In genomic region chr1:161440312-161440894, GRCh38 we compare ENCODE assay signal across 1 cellular context.
TF ChIP-seq lines count a peak whose summit lies in the region.

No MANE protein-coding gene starts in this region.

TF ChIP-seq in H1, 55 proteins besides CTCF, POLR2A, EP300 and RAD21 (continued from another document):
- TF ChIP-seq BRCA1 (IDR thresholded peaks at IDR 0.05; ENCODE audit: low read depth, low read length) = no peak
- no peak for TF ChIP-seq CHD1 (IDR thresholded peaks at IDR 0.05; ENCODE audit: low read depth, low read length)
- TF ChIP-seq GABPA (IDR thresholded peaks at IDR 0.05; ENCODE audit: borderline replicate concordance, insufficient read depth, low read length) = no peak; the same call in 1 of the 2 replicates
- no peak for TF ChIP-seq MAFK (IDR thresholded peaks at IDR 0.05; ENCODE audit: low read depth, low read length)
- peak; percentile 48; the same call in 1 of the 2 replicates for TF ChIP-seq BACH1 (IDR thresholded peaks at IDR 0.05; ENCODE audit: low read length)
- TF ChIP-seq EGR1 (IDR thresholded peaks at IDR 0.05; ENCODE audit: borderline replicate concordance, low read depth, low read length) = no peak
- TF ChIP-seq TCF12 (IDR thresholded peaks at IDR 0.05; ENCODE audit: low read depth, low read length) = peak; percentile 21; the same call in 1 of the 2 replicates
- no peak; the same call in 1 of the 2 replicates for TF ChIP-seq CREB1 (IDR thresholded peaks at IDR 0.05)
- peak; percentile 54 for TF ChIP-seq KDM4A (IDR thresholded peaks at IDR 0.05; ENCODE audit: low read depth, low read length, severe bottlenecking)
- TF ChIP-seq NANOG (IDR thresholded peaks at IDR 0.05; ENCODE audit: insufficient read depth, low read depth, low read length, poor library complexity, severe bottlenecking) = no peak
- TF ChIP-seq TAF1 (IDR thresholded peaks at IDR 0.05; ENCODE audit: low read depth, low read length) = no peak
- TF ChIP-seq JUND (IDR thresholded peaks at IDR 0.05; ENCODE audit: low read length) = no peak
- no peak for TF ChIP-seq SIN3A (conservative IDR thresholded peaks at IDR 0.05 in 1 of 2, IDR thresholded peaks at IDR 0.05 in 1 of 2; ENCODE audit: low read depth in 1 of 2, low read length in 2 of 2)
- no peak for TF ChIP-seq RNF2 (IDR thresholded peaks at IDR 0.05; ENCODE audit: borderline replicate concordance, low read depth, low read length, missing control alignments, poor library complexity, severe bottlenecking)
- TF ChIP-seq FOSL1 (IDR thresholded peaks at IDR 0.05; ENCODE audit: insufficient read depth, low read depth, low read length) = no peak
- TF ChIP-seq PHF8 (conservative IDR thresholded peaks at IDR 0.05; ENCODE audit: low read depth, low read length) = peak; percentile 36; the same call in 1 of the 2 replicates
- TF ChIP-seq RBBP5 (IDR thresholded peaks at IDR 0.05; ENCODE audit: borderline replicate concordance, low read depth, low read length) = peak; percentile 98
- TF ChIP-seq CEBPB (IDR thresholded peaks at IDR 0.05; ENCODE audit: low read depth, low read length) = no peak
- TF ChIP-seq KDM1A (IDR thresholded peaks at IDR 0.05; ENCODE audit: borderline replicate concordance, low read length) = no peak
- peak; percentile 20 for TF ChIP-seq CTBP2 (IDR thresholded peaks at IDR 0.05; ENCODE audit: borderline replicate concordance, insufficient read depth, insufficient read length, low read length)
- TF ChIP-seq NRF1 (IDR thresholded peaks at IDR 0.05; ENCODE audit: low read depth, low read length) = no peak
- TF ChIP-seq, protein P1, sequence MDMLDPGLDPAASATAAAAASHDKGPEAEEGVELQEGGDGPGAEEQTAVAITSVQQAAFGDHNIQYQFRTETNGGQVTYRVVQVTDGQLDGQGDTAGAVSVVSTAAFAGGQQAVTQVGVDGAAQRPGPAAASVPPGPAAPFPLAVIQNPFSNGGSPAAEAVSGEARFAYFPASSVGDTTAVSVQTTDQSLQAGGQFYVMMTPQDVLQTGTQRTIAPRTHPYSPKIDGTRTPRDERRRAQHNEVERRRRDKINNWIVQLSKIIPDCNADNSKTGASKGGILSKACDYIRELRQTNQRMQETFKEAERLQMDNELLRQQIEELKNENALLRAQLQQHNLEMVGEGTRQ (IDR thresholded peaks at IDR 0.05; ENCODE audit: low read length) = no peak
